1 cellular context compared by ENCODE assay signal in genomic region chr9:214488-215448, GRCh38.
TF ChIP-seq lines count a peak whose summit lies in the region.

Gene DOCK8, plus strand, starts transcription at chr9:214865. Its CDS starts 112 bp downstream, at chr9:214977.

TF ChIP-seq in HepG2, 621 proteins besides CTCF, POLR2A, EP300 and RAD21 (continued from another document and continues in another):
- TF ChIP-seq ZBTB2 (CRISPR knock-in tag; IDR thresholded peaks at IDR 0.05; ENCODE audit: low read depth) = peak; percentile 29; the same call in 1 of the 2 replicates
- TF ChIP-seq ZNF746 (CRISPR knock-in tag; IDR thresholded peaks at IDR 0.05) = no peak
- TF ChIP-seq AGO1 (IDR thresholded peaks at IDR 0.05; ENCODE audit: low read depth, low read length, poor library complexity, severe bottlenecking) = peak; percentile 32
- TF ChIP-seq IRX3 (CRISPR knock-in tag; IDR thresholded peaks at IDR 0.05; ENCODE audit: borderline replicate concordance, low read depth) = no peak
- TF ChIP-seq NPAS2 (CRISPR knock-in tag; IDR thresholded peaks at IDR 0.05; ENCODE audit: borderline replicate concordance) = no peak
- peak; percentile 40; the same call in 1 of the 2 replicates for TF ChIP-seq ZNF441 (CRISPR knock-in tag; IDR thresholded peaks at IDR 0.05; ENCODE audit: borderline replicate concordance)
- no peak for TF ChIP-seq EZH2 (conservative IDR thresholded peaks at IDR 0.05; ENCODE audit: low read depth, low read length)
- no peak for TF ChIP-seq MIXL1 (CRISPR knock-in tag; IDR thresholded peaks at IDR 0.05)
- TF ChIP-seq ZBTB8A (CRISPR knock-in tag; IDR thresholded peaks at IDR 0.05; ENCODE audit: borderline replicate concordance, low read depth) = no peak
- no peak for TF ChIP-seq ZBTB3 (CRISPR knock-in tag; IDR thresholded peaks at IDR 0.05; ENCODE audit: borderline replicate concordance, low read depth)
- no peak for TF ChIP-seq KDM5A (IDR thresholded peaks at IDR 0.05; ENCODE audit: borderline replicate concordance, low read length)
- TF ChIP-seq SMAD1 (CRISPR knock-in tag; IDR thresholded peaks at IDR 0.05; ENCODE audit: borderline replicate concordance, low read depth) = no peak
- TF ChIP-seq ZNF891 (CRISPR knock-in tag; IDR thresholded peaks at IDR 0.05) = 0 out of 2 replicates have a peak, but pooled peaks have one; percentile 44
- no peak for TF ChIP-seq RFX3 (CRISPR knock-in tag; IDR thresholded peaks at IDR 0.05)
- TF ChIP-seq HOXA7 (CRISPR knock-in tag; IDR thresholded peaks at IDR 0.05) = no peak
- 0 out of 2 replicates have a peak, but pooled peaks have one; percentile 75 for TF ChIP-seq HDAC6 (IDR thresholded peaks at IDR 0.05; ENCODE audit: low read depth, low read length)
- TF ChIP-seq ZNF879 (CRISPR knock-in tag; IDR thresholded peaks at IDR 0.05) = no peak
- TF ChIP-seq DMTF1 (CRISPR knock-in tag; IDR thresholded peaks at IDR 0.05) = no peak
- TF ChIP-seq ZNF770 (CRISPR knock-in tag; IDR thresholded peaks at IDR 0.05) = peak; percentile 56
- no peak for TF ChIP-seq ZNF124 (CRISPR knock-in tag; IDR thresholded peaks at IDR 0.05)
- TF ChIP-seq ZMAT5 (CRISPR knock-in tag; IDR thresholded peaks at IDR 0.05; ENCODE audit: borderline replicate concordance, low read depth) = no peak
- no peak for TF ChIP-seq TOPORS (CRISPR knock-in tag; IDR thresholded peaks at IDR 0.05)
- peak; percentile 62; the same call in 1 of the 2 replicates for TF ChIP-seq MTA1 (CRISPR knock-in tag; IDR thresholded peaks at IDR 0.05; ENCODE audit: borderline replicate concordance)
- 0 out of 2 replicates have a peak, but pooled peaks have one; percentile 23 for TF ChIP-seq KAT8 (CRISPR knock-in tag; IDR thresholded peaks at IDR 0.05)
- TF ChIP-seq ZNF431 (CRISPR knock-in tag; IDR thresholded peaks at IDR 0.05; ENCODE audit: borderline replicate concordance, low read depth) = peak; percentile 51; the same call in 1 of the 2 replicates
- no peak for TF ChIP-seq ZNF780A (CRISPR knock-in tag; IDR thresholded peaks at IDR 0.05)
- TF ChIP-seq SALL1 (CRISPR knock-in tag; IDR thresholded peaks at IDR 0.05) = peak; percentile 53
- no peak for TF ChIP-seq JDP2 (CRISPR knock-in tag; IDR thresholded peaks at IDR 0.05; ENCODE audit: borderline replicate concordance)
- TF ChIP-seq AKAP8 (CRISPR knock-in tag; IDR thresholded peaks at IDR 0.05) = peak; percentile 43; the same call in 1 of the 2 replicates
- TF ChIP-seq PCBP2 (optimal IDR thresholded peaks at IDR 0.05; ENCODE audit: low read depth, low read length, poor library complexity, severe bottlenecking) = no peak
- no peak for TF ChIP-seq FOXK2 (IDR thresholded peaks at IDR 0.05)
- TF ChIP-seq HNRNPLL (IDR thresholded peaks at IDR 0.05; ENCODE audit: low read depth, low read length, poor library complexity, severe bottlenecking) = peak; percentile 88
- peak; percentile 53; the same call in 1 of the 2 replicates for TF ChIP-seq NRL (CRISPR knock-in tag; IDR thresholded peaks at IDR 0.05; ENCODE audit: borderline replicate concordance)
- TF ChIP-seq ZNF883 (CRISPR knock-in tag; IDR thresholded peaks at IDR 0.05; ENCODE audit: not compliant biosample characterization) = peak; percentile 44
- TF ChIP-seq SPEN (CRISPR knock-in tag; IDR thresholded peaks at IDR 0.05; ENCODE audit: low read depth) = peak; percentile 58
- TF ChIP-seq MAX (IDR thresholded peaks at IDR 0.05) = peak; percentile 54; the same call in 1 of the 2 replicates
- no peak for TF ChIP-seq HCFC1 (IDR thresholded peaks at IDR 0.05; ENCODE audit: low read depth, low read length)
- TF ChIP-seq MBD4 (IDR thresholded peaks at IDR 0.05; ENCODE audit: borderline replicate concordance, low read length) = no peak
- no peak for TF ChIP-seq ZNF713 (CRISPR knock-in tag; IDR thresholded peaks at IDR 0.05)
- TF ChIP-seq ZNF263 (CRISPR knock-in tag; IDR thresholded peaks at IDR 0.05) = peak; percentile 98
- TF ChIP-seq ZNF143 (CRISPR knock-in tag; IDR thresholded peaks at IDR 0.05) = no peak
- no peak for TF ChIP-seq ZNF567 (CRISPR knock-in tag; IDR thresholded peaks at IDR 0.05; ENCODE audit: borderline replicate concordance)
- peak; percentile 57 for TF ChIP-seq ZMYM4 (CRISPR knock-in tag; IDR thresholded peaks at IDR 0.05)
- peak; percentile 16; the same call in 1 of the 2 replicates for TF ChIP-seq ZNF563 (CRISPR knock-in tag; IDR thresholded peaks at IDR 0.05)
- TF ChIP-seq NR0B2 (CRISPR knock-in tag; IDR thresholded peaks at IDR 0.05) = no peak
- TF ChIP-seq ETV6 (CRISPR knock-in tag; conservative IDR thresholded peaks at IDR 0.05) = 0 out of 2 replicates have a peak, but pooled peaks have one; percentile 34
- TF ChIP-seq DPF2 (CRISPR knock-in tag; IDR thresholded peaks at IDR 0.05; ENCODE audit: borderline replicate concordance, low read depth) = no peak
- no peak for TF ChIP-seq HNRNPH1 (optimal IDR thresholded peaks at IDR 0.05; ENCODE audit: low read depth, low read length)
- TF ChIP-seq SP1 (IDR thresholded peaks at IDR 0.05) = no peak
- no peak for TF ChIP-seq SP1 (CRISPR knock-in tag; IDR thresholded peaks at IDR 0.05)
- no peak for TF ChIP-seq ZNF33B (CRISPR knock-in tag; IDR thresholded peaks at IDR 0.05)
- no peak for TF ChIP-seq PLRG1 (conservative IDR thresholded peaks at IDR 0.05)
- TF ChIP-seq TFDP1 (CRISPR knock-in tag; IDR thresholded peaks at IDR 0.05; ENCODE audit: borderline replicate concordance) = peak; percentile 75; the same call in 1 of the 2 replicates
- no peak for TF ChIP-seq ZNF512 (CRISPR knock-in tag; IDR thresholded peaks at IDR 0.05)
- no peak for TF ChIP-seq ZNF207 (IDR thresholded peaks at IDR 0.05; ENCODE audit: borderline replicate concordance)
- TF ChIP-seq NAIF1 (CRISPR knock-in tag; IDR thresholded peaks at IDR 0.05; ENCODE audit: borderline replicate concordance) = no peak; the same call in 1 of the 2 replicates
- TF ChIP-seq KDM5B (CRISPR knock-in tag; IDR thresholded peaks at IDR 0.05; ENCODE audit: borderline replicate concordance) = peak; percentile 79; the same call in 1 of the 2 replicates
- no peak for TF ChIP-seq MXD1 (CRISPR knock-in tag; IDR thresholded peaks at IDR 0.05)
- peak; percentile 45 to 74; a peak in 3 of 4 replicates for TF ChIP-seq HMGXB4 (CRISPR knock-in tag; IDR thresholded peaks at IDR 0.05; ENCODE audit: borderline replicate concordance in 1 of 2, low read depth in 1 of 2)
